Comparison of ENCODE assay signal across 14 cellular contexts in genomic region chr20:45359069-45359405, GRCh38. TPM values are rescaled to one million over a fixed set of nuclear protein-coding genes. Genes with fewer than 3 reads are reported as not detected.
DNase-seq lines count a peak whose midpoint lies in the region; ATAC-seq, FAIRE-seq and TF ChIP-seq lines count a peak whose summit lies in the region.
"Had no signal": no experiment of that assay in that cellular context is flagged by ENCODE, and none has a peak within 500 bp of the region (broad histone marks: within the 10 kb centered on the region; RNA-seq: fewer than 3 reads in every experiment).

No MANE protein-coding gene starts in this region.

- no peak for ATAC-seq in pancreas
- ATAC-seq in GM18870 (IDR thresholded peaks at IDR 0.05; ENCODE audit: unreplicated experiment), result no peak
- no peak for ATAC-seq in GM21515 (IDR thresholded peaks at IDR 0.05; ENCODE audit: unreplicated experiment)
- ATAC-seq: A549 had no signal

- TF ChIP-seq CTCF in pancreas (IDR thresholded peaks at IDR 0.05), result no peak

- no peak for FAIRE-seq in pancreas (lab: Jason Lieb, UNC)
- FAIRE-seq: A549 had no signal

- DNase-seq in amniotic epithelial cell (ENCODE audit: low read depth) (peak; percentile 56), glomerular visceral epithelial cell (ENCODE audit: extremely low spot score) (peak; percentile 74), pancreas (no peak), cerebellar cortex (ENCODE audit: low spot score) (no peak), CD1c-positive myeloid dendritic cell (ENCODE audit: extremely low spot score) (no peak)
- DNase-seq: islet precursor cell; NCI-H2171; stimulated activated CD4-positive, alpha-beta T cell treated with anti-CD3 and anti-CD28 coated beads, Interleukin-15, amount 100 ng/mL, for 24 hours had no signal

- no peak overlapping the region for H2AFZ ChIP-seq in ACC112 (ENCODE audit: low read length, unreplicated experiment)

- H3K79me2 ChIP-seq in ACC112 (ENCODE audit: control insufficient read depth, insufficient read depth, low read length, unreplicated experiment), result peaks cover 7% of the 10 kb centered on the region

- H3K27me3 ChIP-seq in ACC112 (ENCODE audit: insufficient read depth, low read length) (no peaks in the 10 kb centered on the region), pancreas (no peaks in the 10 kb centered on the region)

- no peaks in the 10 kb centered on the region for H3K9me3 ChIP-seq in pancreas
- H3K9me3 ChIP-seq: A549 had no signal

- intact Hi-C loops in pancreas (cut with DNase I), result no loop called here

- 61 to 64% methylated on average over 7 of the region's 7 CpGs for WGBS in pancreas, 2 donors

- H3K27ac ChIP-seq in ACC112 (ENCODE audit: low read depth, low read length) (peak overlapping the region; percentile 96), pancreas (peak overlapping the region; percentile 17 to 97 (median 82))

- H3K4me1 ChIP-seq in ACC112 (ENCODE audit: control insufficient read depth, insufficient read depth, low read length, unreplicated experiment) (peaks cover 67% of the 10 kb centered on the region), pancreas (peaks cover 5 to 60% (median 12%) of the 10 kb centered on the region in 3 donors)

- peak overlapping the region; percentile 28; the same call in 1 of the 2 replicates for H3K4me3 ChIP-seq in ACC112 (ENCODE audit: low read depth, low read length)
- H3K4me3 ChIP-seq in pancreas, result no peak overlapping the region
- H3K4me3 ChIP-seq: A549 had no signal

- H3K36me3 ChIP-seq in ACC112 (ENCODE audit: insufficient read depth, low read length) (no peaks in the 10 kb centered on the region), pancreas (no peaks in the 10 kb centered on the region)

RNA-seq across cellular contexts. Expression of gene SYS1, which starts 3.9 kb away (rescaled TPM):
- 10 to 100 TPM; 11.1 to 19.0 (median 16.5) TPM for total RNA-seq in pancreas
- 10 to 100 TPM in 1 of 2 donors, 1 to 10 TPM in 1; 9.6 to 13.7 TPM for polyA plus RNA-seq in pancreas

RNA-seq across cellular contexts. Expression of gene SDC4, which starts 10.8 kb away (rescaled TPM):
- 100 to 1,000 TPM in 2 of 6 donors, 10 to 100 TPM in 4; 50.9 to 208 (median 56.0) TPM for total RNA-seq in pancreas
- polyA plus RNA-seq in pancreas, result 10 to 100 TPM; 48.2 to 54.8 TPM

RNA-seq across cellular contexts. Expression of gene TP53TG5, which starts 19.1 kb away (rescaled TPM):
- under 1 TPM in 1 of 6 donors, not detected in 5; 0.44 TPM for total RNA-seq in pancreas
- polyA plus RNA-seq in pancreas, result not detected
- total RNA-seq: dermis microvascular lymphatic vessel endothelial cell, G401 had no signal
- polyA plus RNA-seq: A549 had no signal

RNA-seq across cellular contexts. Expression of gene DBNDD2, which starts 49.1 kb away (rescaled TPM):
- 10 to 100 TPM; 11.6 to 25.7 (median 17.9) TPM for total RNA-seq in pancreas
- 10 to 100 TPM; 21.2 to 31.0 TPM for polyA plus RNA-seq in pancreas

RNA-seq across cellular contexts. Expression of gene MATN4, which starts 50.9 kb away (rescaled TPM):
- 1 to 10 TPM in 5 of 6 donors, under 1 TPM in 1; 0.89 to 6.4 (median 2.3) TPM for total RNA-seq in pancreas
- 1 to 10 TPM; 1.5 to 3.1 TPM for polyA plus RNA-seq in pancreas
- total RNA-seq: G401 had no signal

Comparison
In these comparisons a context has a peak if more than half of its experiments do, and no peak if none do; other contexts are left out.
1. DNase-seq: peak in amniotic epithelial cell (single experiment) and glomerular visceral epithelial cell (single experiment); none in pancreas (0 of 6), cerebellar cortex (single experiment) and CD1c-positive myeloid dendritic cell (single experiment).